In the genomic region with DNA sequence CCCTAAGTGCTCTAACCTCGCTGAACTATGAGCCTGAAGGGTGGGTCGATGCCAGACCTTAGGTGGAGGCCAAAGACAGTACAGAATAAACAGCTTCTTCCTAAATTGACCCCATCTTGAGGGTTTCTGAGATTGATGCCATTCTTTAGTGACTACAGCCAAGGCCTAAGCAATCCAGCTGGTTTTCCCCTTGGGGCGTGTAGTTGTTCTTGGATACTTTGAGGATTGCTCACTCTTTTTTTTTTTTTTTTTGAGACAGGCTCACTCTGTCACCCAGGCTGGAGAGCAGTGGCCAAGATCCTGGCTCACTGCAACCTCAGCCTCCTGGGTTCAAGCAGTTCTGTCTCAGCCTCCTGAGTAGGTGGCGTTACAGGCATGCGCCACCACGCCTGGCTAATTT, we compare ENCODE assay signal across 11 cellular contexts. TPM values are rescaled to one million over a fixed set of nuclear protein-coding genes. Genes with fewer than 3 reads are reported as not detected.
DNase-seq lines count a peak whose midpoint lies in the region; ATAC-seq and TF ChIP-seq lines count a peak whose summit lies in the region.
"Had no signal": no experiment of that assay in that cellular context is flagged by ENCODE, and none has a peak within 500 bp of the region (broad histone marks: within the 10 kb centered on the region; RNA-seq: fewer than 3 reads in every experiment).

No MANE protein-coding gene starts in this region.

- CTCF ChIA-PET in RWPE1 (lab: Yijun Ruan, JAX), result interaction anchor here (0.6 to 2.3 kb wide), 4 partner anchors 11 to 201 kb away, joined by 4 to 6 read pairs (median 5); a partner anchor contains a TSS

- no peaks in the 10 kb centered on the region for H3K9me3 Mint-ChIP-seq in neural crest cell
- H3K9me3 Mint-ChIP-seq in stimulated activated memory B cell treated with anti-CD40 and anti-IgM and Interleukin-4, amounts not matched to agents 10 μg/mL and 1 μg/mL and 100 μg/mL, for 72 hours, result no peaks in the 10 kb centered on the region
- no peaks in the 10 kb centered on the region for H3K9me3 Mint-ChIP-seq in progenitor cell of endocrine pancreas (ENCODE audit: low read depth)
- H3K9me3 Mint-ChIP-seq: H9 had no signal

- DNase-seq in EH (ENCODE audit: low read depth) (peak; percentile 89), RWPE1 (ENCODE audit: low spot score) (no peak), dedifferentiated amniotic fluid mesenchymal stem cell (ENCODE audit: extremely low spot score) (peak; percentile 57), neural crest cell (ENCODE audit: low read depth, low spot score) (no peak), progenitor cell of endocrine pancreas (ENCODE audit: low spot score, unreplicated experiment) (no peak)
- DNase-seq: H9; NCI-H510A; stimulated activated naive CD4-positive, alpha-beta T cell treated with Interleukin-2 at 50 U/mL for 16 hours had no signal

- H3K27me3 Mint-ChIP-seq in neural crest cell (ENCODE audit: low read depth) (peaks cover 9% of the 10 kb centered on the region), progenitor cell of endocrine pancreas (peaks cover 9% of the 10 kb centered on the region)
- H3K27me3 Mint-ChIP-seq in stimulated activated memory B cell treated with anti-CD40 and anti-IgM and Interleukin-4, amounts not matched to agents 10 μg/mL and 1 μg/mL and 100 μg/mL, for 72 hours, result peaks cover 11% of the 10 kb centered on the region

- H3K36me3 Mint-ChIP-seq in neural crest cell (ENCODE audit: low read depth) (peaks cover 7% of the 10 kb centered on the region), progenitor cell of endocrine pancreas (ENCODE audit: insufficient read depth) (peaks cover 6% of the 10 kb centered on the region)
- H3K36me3 Mint-ChIP-seq in stimulated activated memory B cell treated with anti-CD40 and anti-IgM and Interleukin-4, amounts not matched to agents 10 μg/mL and 1 μg/mL and 100 μg/mL, for 72 hours, result peaks cover 24% of the 10 kb centered on the region

- H3K4me1 Mint-ChIP-seq in neural crest cell, result peaks cover 23% of the 10 kb centered on the region
- peaks cover 26% of the 10 kb centered on the region for H3K4me1 Mint-ChIP-seq in stimulated activated memory B cell treated with anti-CD40 and anti-IgM and Interleukin-4, amounts not matched to agents 10 μg/mL and 1 μg/mL and 100 μg/mL, for 72 hours
- peaks cover 11% of the 10 kb centered on the region for H3K4me1 Mint-ChIP-seq in progenitor cell of endocrine pancreas (ENCODE audit: low read depth)

- TF ChIP-seq CTCF in RWPE1 (conservative IDR thresholded peaks at IDR 0.05; ENCODE audit: low read depth), result no peak
- TF ChIP-seq CTCF in neural crest cell (conservative IDR thresholded peaks at IDR 0.05), result no peak
- TF ChIP-seq CTCF in progenitor cell of endocrine pancreas (IDR thresholded peaks at IDR 0.05; ENCODE audit: unreplicated experiment), result no peak

- H3K4me3 Mint-ChIP-seq in neural crest cell, result peak overlapping the region; percentile 96
- no peak overlapping the region for H3K4me3 Mint-ChIP-seq in stimulated activated memory B cell treated with anti-CD40 and anti-IgM and Interleukin-4, amounts not matched to agents 10 μg/mL and 1 μg/mL and 100 μg/mL, for 72 hours
- no peak overlapping the region for H3K4me3 Mint-ChIP-seq in progenitor cell of endocrine pancreas (ENCODE audit: low read depth)

- no peak for ATAC-seq in stimulated activated memory B cell treated with anti-CD40 and anti-IgM and Interleukin-4, amounts not matched to agents 10 μg/mL and 1 μg/mL and 100 μg/mL, for 72 hours
- ATAC-seq in HG03175 (IDR thresholded peaks at IDR 0.05; ENCODE audit: unreplicated experiment), result no peak
- no peak for ATAC-seq in HG02763 (IDR thresholded peaks at IDR 0.05; ENCODE audit: unreplicated experiment)

- POLR2A ChIA-PET in RWPE1 (lab: Yijun Ruan, JAX; ENCODE audit: low non-redundant PET), result no interaction called here

- peak overlapping the region; percentile 83 for H3K27ac ChIP-seq in RWPE1

- H3K27ac Mint-ChIP-seq in neural crest cell (ENCODE audit: unreplicated experiment) (no peak overlapping the region), progenitor cell of endocrine pancreas (no peak overlapping the region)
- no peak overlapping the region for H3K27ac Mint-ChIP-seq in stimulated activated memory B cell treated with anti-CD40 and anti-IgM and Interleukin-4, amounts not matched to agents 10 μg/mL and 1 μg/mL and 100 μg/mL, for 72 hours
- H3K27ac Mint-ChIP-seq: H9 had no signal

RNA-seq across cellular contexts. Expression of a gene that starts 2.0 kb away (rescaled TPM):
- total RNA-seq in neural crest cell (25.6 and 29.8 TPM in 2 replicates), progenitor cell of endocrine pancreas (21.9 and 25.4 TPM in 2 replicates)

RNA-seq across cellular contexts. Expression of a gene that starts 11.1 kb away (rescaled TPM):
- 0.37 and 0.82 TPM in 2 replicates for total RNA-seq in neural crest cell
- 0.69 and 0.86 TPM in 2 replicates for total RNA-seq in progenitor cell of endocrine pancreas

RNA-seq across cellular contexts. Expression of a gene that starts 13.8 kb away (rescaled TPM):
- total RNA-seq in neural crest cell, result 29.7 and 35.1 TPM in 2 replicates
- 39.1 and 44.0 TPM in 2 replicates for total RNA-seq in progenitor cell of endocrine pancreas

RNA-seq across cellular contexts. Expression of a gene that starts 18.7 kb away (rescaled TPM):
- 0.36 and 0.47 TPM in 2 replicates for total RNA-seq in neural crest cell
- 11.1 and 12.4 TPM in 2 replicates for total RNA-seq in progenitor cell of endocrine pancreas

Comparison
In these comparisons a context has a peak if more than half of its experiments do, and no peak if none do; other contexts are left out.
1. DNase-seq: peak in EH (single experiment) and dedifferentiated amniotic fluid mesenchymal stem cell (single experiment); none in RWPE1 (single experiment), neural crest cell (single experiment) and progenitor cell of endocrine pancreas (single experiment).